Comparison of ENCODE assay signal across 8 cellular contexts in genomic region chr15:67967871-67968423, GRCh38.
DNase-seq lines count a peak whose midpoint lies in the region; ATAC-seq and TF ChIP-seq lines count a peak whose summit lies in the region.

No MANE protein-coding gene starts in this region.

- H3K9me3 Mint-ChIP-seq in activated T-helper 2 cell treated with anti-CD3 and anti-CD28 coated beads, Interferon-gamma antibody, Interleukin-2, Interleukin-4, amounts not matched to agents 10 μg/mL and 5 μg/mL and 100 μg/mL, durations not matched to agents 14 hours and 24 hours and 36 hours = no peaks in the 10 kb centered on the region

- no peaks in the 10 kb centered on the region for H3K36me3 Mint-ChIP-seq in activated T-helper 2 cell treated with anti-CD3 and anti-CD28 coated beads, Interferon-gamma antibody, Interleukin-2, Interleukin-4, amounts not matched to agents 10 μg/mL and 5 μg/mL and 100 μg/mL, durations not matched to agents 14 hours and 24 hours and 36 hours (ENCODE audit: low read depth)

- WGBS in ovary, 3 donors = 2 to 5% (median 3%) methylated on average over 30 of the region's 30 CpGs

- no peaks in the 10 kb centered on the region for H3K9me3 ChIP-seq in ovary

- H3K27ac ChIP-seq in ovary = peak overlapping the region in 1 of 2 donors; percentile 17

- no peak for TF ChIP-seq CTCF in ovary (IDR thresholded peaks at IDR 0.05)

- intact Hi-C loops in activated T-helper 2 cell treated with anti-CD3 and anti-CD28 coated beads, Interferon-gamma antibody, Interleukin-2, Interleukin-4, amounts not matched to agents 10 μg/mL and 5 μg/mL and 100 μg/mL, durations not matched to agents 14 hours and 24 hours and 36 hours (cut with micrococcal nuclease) = no loop called here
- intact Hi-C loops in cardiac septum (cut with DNase I) (no loop called here), ovary (cut with DNase I) (loop anchor here in 1 of 4 donors (10.0 kb wide), 1 partner anchor 103 kb away; no protein-coding TSS in a partner anchor)

- peaks cover 4% of the 10 kb centered on the region for H3K4me1 Mint-ChIP-seq in activated T-helper 2 cell treated with anti-CD3 and anti-CD28 coated beads, Interferon-gamma antibody, Interleukin-2, Interleukin-4, amounts not matched to agents 10 μg/mL and 5 μg/mL and 100 μg/mL, durations not matched to agents 14 hours and 24 hours and 36 hours (ENCODE audit: low read depth)

- peaks cover 37% of the 10 kb centered on the region for H3K27me3 Mint-ChIP-seq in activated T-helper 2 cell treated with anti-CD3 and anti-CD28 coated beads, Interferon-gamma antibody, Interleukin-2, Interleukin-4, amounts not matched to agents 10 μg/mL and 5 μg/mL and 100 μg/mL, durations not matched to agents 14 hours and 24 hours and 36 hours (ENCODE audit: low read depth)

- peak overlapping the region; percentile 26 for H3K4me3 Mint-ChIP-seq in activated T-helper 2 cell treated with anti-CD3 and anti-CD28 coated beads, Interferon-gamma antibody, Interleukin-2, Interleukin-4, amounts not matched to agents 10 μg/mL and 5 μg/mL and 100 μg/mL, durations not matched to agents 14 hours and 24 hours and 36 hours (ENCODE audit: low read depth)

- H3K27me3 ChIP-seq in ovary = no peaks in the 10 kb centered on the region

- no peaks in the 10 kb centered on the region for H3K36me3 ChIP-seq in ovary

- ATAC-seq in HG02981 (IDR thresholded peaks at IDR 0.05; ENCODE audit: unreplicated experiment) = no peak

- H3K4me1 ChIP-seq in ovary (ENCODE audit: insufficient read depth) = peaks cover 7% of the 10 kb centered on the region

- no peak for TF ChIP-seq EP300 in ovary (IDR thresholded peaks at IDR 0.05)

- H3K4me3 ChIP-seq in ovary = peak overlapping the region; percentile 24

- H3K27ac Mint-ChIP-seq in activated T-helper 2 cell treated with anti-CD3 and anti-CD28 coated beads, Interferon-gamma antibody, Interleukin-2, Interleukin-4, amounts not matched to agents 10 μg/mL and 5 μg/mL and 100 μg/mL, durations not matched to agents 14 hours and 24 hours and 36 hours = no peak overlapping the region

- TF ChIP-seq POLR2A in ovary (IDR thresholded peaks at IDR 0.05) = no peak

- DNase-seq in stimulated activated CD4-positive, alpha-beta T cell treated with anti-CD3 and anti-CD28 coated beads, Interleukin-4, amount 100 ng/mL, for 1 hour = peak; percentile 23
- DNase-seq in stimulated activated CD4-positive, alpha-beta T cell treated with anti-CD3 and anti-CD28 coated beads, Interleukin-4, amount 100 ng/mL, for 24 hours = no peak
- DNase-seq in NCI-H146 treated with DMSO at 0.1 percent for 48 hours (lab: John Stamatoyannopoulos, UW; ENCODE audit: unreplicated experiment) = peak; percentile 51
- no peak for DNase-seq in activated T-helper 2 cell treated with anti-CD3 and anti-CD28 coated beads, Interferon-gamma antibody, Interleukin-2, Interleukin-4, amounts not matched to agents 10 μg/mL and 5 μg/mL and 100 μg/mL, durations not matched to agents 14 hours and 24 hours and 36 hours (ENCODE audit: low spot score)
- DNase-seq in cardiac septum (ENCODE audit: low spot score) = peak; percentile 84
- peak; percentile 79 to 90 (median 83) for DNase-seq in ovary
- no peak for DNase-seq in GF-D8 (lab: John Stamatoyannopoulos, UW)

Comparison
In these comparisons a context has a peak if more than half of its experiments do, and no peak if none do; other contexts are left out.
1. DNase-seq: peak in stimulated activated CD4-positive, alpha-beta T cell treated with anti-CD3 and anti-CD28 coated beads, Interleukin-4, amount 100 ng/mL, for 1 hour (single experiment), NCI-H146 treated with DMSO at 0.1 percent for 48 hours (single experiment), cardiac septum (single experiment) and ovary (5 of 5); none in stimulated activated CD4-positive, alpha-beta T cell treated with anti-CD3 and anti-CD28 coated beads, Interleukin-4, amount 100 ng/mL, for 24 hours (single experiment), activated T-helper 2 cell treated with anti-CD3 and anti-CD28 coated beads, Interferon-gamma antibody, Interleukin-2, Interleukin-4, amounts not matched to agents 10 μg/mL and 5 μg/mL and 100 μg/mL, durations not matched to agents 14 hours and 24 hours and 36 hours (single experiment) and GF-D8 (single experiment).